ENCODE assay signal across 23 cellular contexts in the genomic region with DNA sequence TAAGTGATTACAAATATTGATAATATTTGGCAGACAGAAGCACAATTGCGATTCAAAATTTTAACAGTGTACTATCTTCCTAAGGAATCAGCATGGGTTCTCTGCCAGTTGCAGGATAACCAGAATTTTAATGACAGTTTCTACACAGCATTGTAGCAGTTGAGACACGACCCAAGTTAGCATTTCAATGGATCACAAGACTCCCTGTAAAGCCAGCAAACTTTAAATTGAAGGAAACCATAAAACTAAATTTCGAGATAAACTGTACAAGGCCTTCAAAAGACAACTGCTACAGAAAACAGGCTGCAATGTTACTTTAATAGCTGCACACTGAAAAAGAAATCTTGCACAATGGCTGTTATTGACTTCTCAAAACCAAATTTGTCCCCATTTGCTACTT.
DNase-seq lines count a peak whose midpoint lies in the region; ATAC-seq, FAIRE-seq and TF ChIP-seq lines count a peak whose summit lies in the region.
"Had no signal": no experiment of that assay in that cellular context is flagged by ENCODE, and none has a peak within 500 bp of the region (broad histone marks: within the 10 kb centered on the region; RNA-seq: fewer than 3 reads in every experiment).

No MANE protein-coding gene starts in this region.

- DNase-seq in K562 (ENCODE audit: extremely low read depth in 1 of 4, low spot score in 3 of 4) (no peak), GDM1 (lab: John Stamatoyannopoulos, UW) (no peak), RWPE1 (ENCODE audit: low spot score) (no peak), NCI-H1930 (lab: John Stamatoyannopoulos, UW) (no peak)
- DNase-seq in activated T-cell treated with anti-CD3 and anti-CD28 coated beads, Interleukin-2, amount 50 U/mL, for 72 hours: no peak
- DNase-seq: activated CD8-positive, alpha-beta memory T cell treated with anti-CD3 and anti-CD28 coated beads for 24 hours; activated naive CD8-positive, alpha-beta T cell treated with anti-CD3 and anti-CD28 coated beads, Interleukin-2, amount 50 U/mL, for 24 hours; CD4-positive, CD25-positive, alpha-beta regulatory T cell; heart left ventricle; immature natural killer cell; lower lobe of right lung; MG63; NCI-H1694; NCI-H510A treated with DMSO at 0.1 percent for 48 hours; nephron progenitor cell; SIG-M5; stimulated activated naive CD4-positive, alpha-beta T cell; transverse colon had no signal

- POLR2A ChIA-PET in K562 (lab: Yijun Ruan, JAX): interaction anchor here (1.6 to 1.8 kb wide), 2 partner anchors 16 to 53 kb away, joined by 3 to 4 read pairs; no protein-coding TSS in a partner anchor
- POLR2A ChIA-PET in RWPE1 (lab: Yijun Ruan, JAX; ENCODE audit: low non-redundant PET): no interaction called here

- no peak for TF ChIP-seq RAD21 in K562 (CRISPR knock-in tag; conservative IDR thresholded peaks at IDR 0.05 in 1 of 2, IDR thresholded peaks at IDR 0.05 in 1 of 2)

- peak; percentile 40 for ATAC-seq in K562
- ATAC-seq in activated T-cell treated with anti-CD3 and anti-CD28 coated beads, Interleukin-2, amount 50 U/mL, for 72 hours (replicated peaks in 1 of 2): no peak

- peak; percentile 56 for FAIRE-seq in K562 (lab: Jason Lieb, UNC)
- FAIRE-seq: H1 had no signal

- TF ChIP-seq POLR2A in K562 (conservative IDR thresholded peaks at IDR 0.05): no peak

- TF ChIP-seq EP300 in K562 (IDR thresholded peaks at IDR 0.05; ENCODE audit: low read length): no peak

- peaks cover 5% of the 10 kb centered on the region; the same call in 1 of the 2 replicates for H3F3A ChIP-seq in Loucy (ENCODE audit: low read depth)

- H3K4me3 ChIP-seq in Loucy (ENCODE audit: low read length, poor library complexity, severe bottlenecking): peak overlapping the region; percentile 69
- no peak overlapping the region for H3K4me3 ChIP-seq in K562
- H3K4me3 ChIP-seq: lower lobe of right lung, transverse colon had no signal

- H3K79me2 ChIP-seq in Loucy (ENCODE audit: insufficient read depth, low read length) (peaks cover 91% of the 10 kb centered on the region), K562 (ENCODE audit: control insufficient read depth, insufficient read depth, low read length) (peaks cover 96% of the 10 kb centered on the region)

- 1% methylated on average over 3 of the region's 3 CpGs for WGBS in K562 (ENCODE audit: insufficient coverage, low coverage, missing lambda C conversion rate)

- H3K27me3 ChIP-seq in Loucy (ENCODE audit: insufficient read depth, low read length, poor library complexity, severe bottlenecking) (no peaks in the 10 kb centered on the region), K562 (ENCODE audit: control insufficient read depth in 2 of 2, insufficient read depth in 2 of 2, low read length in 2 of 2) (no peaks in the 10 kb centered on the region)
- H3K27me3 ChIP-seq: heart left ventricle, MG63, transverse colon had no signal

- peak overlapping the region in 1 of 3 experiments; percentile 21 for H3K4me3 Mint-ChIP-seq in nephron
- no peak overlapping the region for H3K4me3 Mint-ChIP-seq in activated T-cell treated with anti-CD3 and anti-CD28 coated beads, Interleukin-2, amount 50 U/mL, for 72 hours
- H3K4me3 Mint-ChIP-seq: activated naive CD8-positive, alpha-beta T cell treated with anti-CD3 and anti-CD28 coated beads, Interleukin-2, amount 50 U/mL, for 24 hours; immature natural killer cell had no signal

- H3K9me3 ChIP-seq in Loucy (ENCODE audit: insufficient read depth, low read depth, low read length): no peaks in the 10 kb centered on the region
- no peaks in the 10 kb centered on the region for H3K9me3 ChIP-seq in K562 (replicated peaks; ENCODE audit: control insufficient read depth, insufficient read depth, low read depth, low read length)
- H3K9me3 ChIP-seq: heart left ventricle, lower lobe of right lung, MG63, transverse colon had no signal

- CTCF ChIA-PET in K562 (lab: Yijun Ruan, JAX; ENCODE audit: low intra/inter-chr PET ratio) (no interaction called here), RWPE1 (lab: Yijun Ruan, JAX) (interaction anchor here (1.1 kb wide), 1 partner anchor 28 kb away, joined by 3 read pairs; no protein-coding TSS in a partner anchor)

- no TSS peak for BruUV-seq in K562 (replicated peaks; lab: Mats Ljungman, UMichigan)

- intact Hi-C loops in K562 (cut with micrococcal nuclease): loop anchor here (5.0 kb wide), 1 partner anchor 55 kb away; no protein-coding TSS in a partner anchor

- H3K4me1 Mint-ChIP-seq in nephron: peaks cover 69% of the 10 kb centered on the region
- peaks cover 62% of the 10 kb centered on the region for H3K4me1 Mint-ChIP-seq in activated T-cell treated with anti-CD3 and anti-CD28 coated beads, Interleukin-2, amount 50 U/mL, for 72 hours (ENCODE audit: low read depth)

- no peaks in the 10 kb centered on the region for H3K27me3 Mint-ChIP-seq in nephron (ENCODE audit: low read depth)
- no peaks in the 10 kb centered on the region for H3K27me3 Mint-ChIP-seq in activated T-cell treated with anti-CD3 and anti-CD28 coated beads, Interleukin-2, amount 50 U/mL, for 72 hours (ENCODE audit: low read depth)
- H3K27me3 Mint-ChIP-seq: activated naive CD8-positive, alpha-beta T cell treated with anti-CD3 and anti-CD28 coated beads, Interleukin-2, amount 50 U/mL, for 24 hours; CD4-positive, CD25-positive, alpha-beta regulatory T cell had no signal

- H4K20me1 ChIP-seq in Loucy (ENCODE audit: insufficient read depth, low read length, poor library complexity, severe bottlenecking) (peaks cover 15% of the 10 kb centered on the region), K562 (replicated peaks; ENCODE audit: control insufficient read depth, insufficient read depth, low read length) (0 out of 2 replicates have a peak, but pooled peaks cover 17% of the 10 kb centered on the region)

- H3K4me1 ChIP-seq in Loucy (ENCODE audit: insufficient read depth, low read length, poor library complexity, severe bottlenecking): peaks cover 62% of the 10 kb centered on the region
- H3K4me1 ChIP-seq in K562 (replicated peaks in 1 of 2; ENCODE audit: control insufficient read depth in 2 of 2, insufficient read depth in 2 of 2, low read length in 2 of 2): peaks cover 0 to 33% of the 10 kb centered on the region in 2 experiments; a peak in 3 of 5 replicates

- H3K4me2 ChIP-seq in Loucy (ENCODE audit: low read depth, low read length, poor library complexity, severe bottlenecking) (peak overlapping the region; percentile 69), K562 (ENCODE audit: insufficient read depth, low read length) (peak overlapping the region; percentile 66; the same call in 1 of the 2 replicates)

- H3K9me3 Mint-ChIP-seq in nephron: no peaks in the 10 kb centered on the region
- no peaks in the 10 kb centered on the region for H3K9me3 Mint-ChIP-seq in activated T-cell treated with anti-CD3 and anti-CD28 coated beads, Interleukin-2, amount 50 U/mL, for 72 hours
- H3K9me3 Mint-ChIP-seq: activated naive CD8-positive, alpha-beta T cell treated with anti-CD3 and anti-CD28 coated beads, Interleukin-2, amount 50 U/mL, for 24 hours; activated T-helper 1 cell treated with anti-CD3 and anti-CD28 coated beads, Interleukin-12 subunit alpha, Interleukin-12 subunit beta, Interleukin-2, Interleukin-4 antibody, amounts not matched to agents 30 ng/mL and 10 ng/mL and 1 ng/mL, durations not matched to agents 14 hours and 24 hours and 36 hours; CD4-positive, CD25-positive, alpha-beta regulatory T cell; immature natural killer cell; nephron progenitor cell had no signal

- H3K9me1 ChIP-seq in K562 (ENCODE audit: control insufficient read depth, insufficient read depth, low read length): no peaks in the 10 kb centered on the region

- H3K9ac ChIP-seq in Loucy (ENCODE audit: low read depth, low read length, poor library complexity, severe bottlenecking): peak overlapping the region; percentile 56
- H3K9ac ChIP-seq in K562 (ENCODE audit: insufficient read depth in 1 of 2, low read depth in 2 of 2, low read length in 2 of 2): peak overlapping the region in 1 of 2 experiments; percentile 62; a peak in 2 of 4 replicates

- H3K36me3 Mint-ChIP-seq in nephron (ENCODE audit: low read depth): no peaks in the 10 kb centered on the region
- no peaks in the 10 kb centered on the region for H3K36me3 Mint-ChIP-seq in activated T-cell treated with anti-CD3 and anti-CD28 coated beads, Interleukin-2, amount 50 U/mL, for 72 hours (ENCODE audit: insufficient read depth in 2 of 2)
- H3K36me3 Mint-ChIP-seq: CD4-positive, CD25-positive, alpha-beta regulatory T cell; immature natural killer cell had no signal

- in situ Hi-C loops in K562 (cut with MboI): no loop called here

- H3K9me2 ChIP-seq in Loucy (replicated peaks; ENCODE audit: low read depth, low read length): no peaks in the 10 kb centered on the region

- H3K36me3 ChIP-seq in Loucy (ENCODE audit: insufficient read depth, low read length): no peaks in the 10 kb centered on the region
- no peaks in the 10 kb centered on the region for H3K36me3 ChIP-seq in K562 (ENCODE audit: control insufficient read depth, insufficient read depth, low read length)
- H3K36me3 ChIP-seq: heart left ventricle, lower lobe of right lung, MG63, transverse colon had no signal

- no peak for TF ChIP-seq CTCF in 22Rv1 (IDR thresholded peaks at IDR 0.05)
- no peak for TF ChIP-seq CTCF in Loucy (conservative IDR thresholded peaks at IDR 0.05; ENCODE audit: low read length)
- TF ChIP-seq CTCF in K562 (IDR thresholded peaks at IDR 0.05 in 2 of 3, conservative IDR thresholded peaks at IDR 0.05 in 1 of 3; ENCODE audit: insufficient read depth in 2 of 3, low read depth in 1 of 3, low read length in 3 of 3): no peak
- no peak for TF ChIP-seq CTCF in nephron (IDR thresholded peaks at IDR 0.05; ENCODE audit: unreplicated experiment in 3 of 3)
- no peak for TF ChIP-seq CTCF in RWPE1 (conservative IDR thresholded peaks at IDR 0.05; ENCODE audit: low read depth)

- H2AFZ ChIP-seq in Loucy (ENCODE audit: low read length) (no peak overlapping the region), K562 (ENCODE audit: low read depth, low read length) (no peak overlapping the region)

- H3K27ac Mint-ChIP-seq in nephron: peak overlapping the region in 2 of 3 experiments; percentile 61 to 85
- no peak overlapping the region for H3K27ac Mint-ChIP-seq in activated T-cell treated with anti-CD3 and anti-CD28 coated beads, Interleukin-2, amount 50 U/mL, for 72 hours
- H3K27ac Mint-ChIP-seq: activated naive CD8-positive, alpha-beta T cell treated with anti-CD3 and anti-CD28 coated beads, Interleukin-2, amount 50 U/mL, for 24 hours; CD4-positive, CD25-positive, alpha-beta regulatory T cell; immature natural killer cell; nephron progenitor cell had no signal

- H3K27ac ChIP-seq in 22Rv1 (0 out of 2 replicates have a peak overlapping the region, but pooled peaks have one; percentile 7), K562 (ENCODE audit: extremely low read depth, low read depth, low read length) (peak overlapping the region; percentile 80; the same call in 1 of the 3 replicates), RWPE1 (no peak overlapping the region)
- H3K27ac ChIP-seq: lower lobe of right lung had no signal

TF ChIP-seq in K562, 482 proteins besides CTCF, POLR2A, EP300 and RAD21 (continues in another document):
- TF ChIP-seq FOSL1 (tag; conservative IDR thresholded peaks at IDR 0.05): no peak
- TF ChIP-seq DPF2 (IDR thresholded peaks at IDR 0.05): 0 out of 2 replicates have a peak, but pooled peaks have one; percentile 24
- no peak for TF ChIP-seq CEBPG (CRISPR knock-in tag; IDR thresholded peaks at IDR 0.05)
- TF ChIP-seq CEBPG (tag; conservative IDR thresholded peaks at IDR 0.05 in 1 of 2, IDR thresholded peaks at IDR 0.05 in 1 of 2): peak in 1 of 2 experiments; percentile 26; a peak in 1 of 4 replicates
